ENCODE assay signal across 23 cellular contexts in genomic region chr5:16644301-16644889, GRCh38. TPM values are rescaled to one million over a fixed set of nuclear protein-coding genes. Genes with fewer than 3 reads are reported as not detected.
A peak's percentile ranks its signal among the peaks of the same experiment; 100 is the strongest.
DNase-seq lines count a peak whose midpoint lies in the region; ATAC-seq and TF ChIP-seq lines count a peak whose summit lies in the region.
"Had no signal": no experiment of that assay in that cellular context is flagged by ENCODE, and none has a peak within 500 bp of the region (broad histone marks: within the 10 kb centered on the region; RNA-seq: fewer than 3 reads in every experiment).

No MANE protein-coding gene starts in this region.

- H2BK120ac ChIP-seq in neuronal stem cell (ENCODE audit: low read depth, low read length), result peak overlapping the region; percentile 81

- H4K91ac ChIP-seq in neuronal stem cell (ENCODE audit: low read depth, low read length, poor library complexity), result no peak overlapping the region

- ATAC-seq in activated naive CD8-positive, alpha-beta T cell treated with anti-CD3 and anti-CD28 coated beads, Interleukin-2, amount 50 U/mL, for 24 hours, result no peak
- peak; percentile 51 for ATAC-seq in activated CD8-positive, alpha-beta T cell treated with anti-CD3 and anti-CD28 coated beads, Interleukin-2, amount 10 ng/mL, durations not matched to agents 7 days and 5 days
- no peak for ATAC-seq in aorta (ENCODE audit: low FRiP score)

- H3K23ac ChIP-seq in neuronal stem cell (ENCODE audit: low read depth, low read length, poor library complexity), result no peak overlapping the region

- no peak overlapping the region for H2AK5ac ChIP-seq in neuronal stem cell (ENCODE audit: low read depth, low read length)

- H2BK12ac ChIP-seq in neuronal stem cell (ENCODE audit: low read length), result no peak overlapping the region

- no peak for TF ChIP-seq POLR2A in sigmoid colon (IDR thresholded peaks at IDR 0.05)

- H3K18ac ChIP-seq in neuronal stem cell (ENCODE audit: low read length), result no peak overlapping the region

- H3K4ac ChIP-seq in neuronal stem cell (ENCODE audit: low read length), result no peak overlapping the region

- no peak overlapping the region for H3K14ac ChIP-seq in neuronal stem cell (ENCODE audit: low read length)

- peaks cover 2% of the 10 kb centered on the region for H3K36me3 Mint-ChIP-seq in activated CD4-positive, alpha-beta T cell treated with anti-CD3 and anti-CD28 coated beads, Interleukin-2, amount 10 ng/mL, durations not matched to agents 24 days and 14 days (ENCODE audit: low read depth)
- peaks cover 8% of the 10 kb centered on the region for H3K36me3 Mint-ChIP-seq in activated naive CD8-positive, alpha-beta T cell
- no peaks in the 10 kb centered on the region for H3K36me3 Mint-ChIP-seq in activated naive CD8-positive, alpha-beta T cell treated with anti-CD3 and anti-CD28 coated beads, Interleukin-2, amount 50 U/mL, for 24 hours (ENCODE audit: low read depth)
- H3K36me3 Mint-ChIP-seq in activated CD8-positive, alpha-beta T cell treated with anti-CD3 and anti-CD28 coated beads, Interleukin-2, amount 10 ng/mL, durations not matched to agents 7 days and 5 days (ENCODE audit: low read depth), result no peaks in the 10 kb centered on the region

- H3K9me3 Mint-ChIP-seq in activated CD4-positive, alpha-beta T cell treated with anti-CD3 and anti-CD28 coated beads, Interleukin-2, amount 10 ng/mL, durations not matched to agents 24 days and 14 days, result peaks cover 23% of the 10 kb centered on the region
- peaks cover 12% of the 10 kb centered on the region for H3K9me3 Mint-ChIP-seq in activated naive CD8-positive, alpha-beta T cell (ENCODE audit: low read depth)
- peaks cover 11% of the 10 kb centered on the region for H3K9me3 Mint-ChIP-seq in activated naive CD8-positive, alpha-beta T cell treated with anti-CD3 and anti-CD28 coated beads, Interleukin-2, amount 50 U/mL, for 24 hours
- peaks cover 4% of the 10 kb centered on the region for H3K9me3 Mint-ChIP-seq in activated CD8-positive, alpha-beta T cell treated with anti-CD3 and anti-CD28 coated beads, Interleukin-2, amount 10 ng/mL, durations not matched to agents 7 days and 5 days (ENCODE audit: insufficient read depth)

- CTCF ChIA-PET in activated CD8-positive, alpha-beta T cell treated with anti-CD3 and anti-CD28 coated beads, Interleukin-2, amount 10 ng/mL, durations not matched to agents 7 days and 5 days (lab: Charles Lee), result interaction anchor here (0.6 to 1.0 kb wide), 2 partner anchors 14 to 22 kb away, joined by 3 read pairs; no protein-coding TSS in a partner anchor

- H2BK15ac ChIP-seq in neuronal stem cell (ENCODE audit: low read length), result no peak overlapping the region

- H2BK5ac ChIP-seq in neuronal stem cell (ENCODE audit: low read length), result no peak overlapping the region

- no CpG with 5 or more reads among the region's 11 CpGs for WGBS in neuronal stem cell (ENCODE audit: extremely low coverage in 2 of 2, insufficient read length in 2 of 2, insufficient replicate concordance in 1 of 2), 2 donors
- 87 to 93% methylated on average over 11 of the region's 11 CpGs for WGBS in sigmoid colon, 2 donors
- WGBS in aorta, 2 donors, result 84 to 90% methylated on average over 11 of the region's 11 CpGs

- no peak for TF ChIP-seq CTCF in sigmoid colon (IDR thresholded peaks at IDR 0.05)

- H3K4me1 Mint-ChIP-seq in activated CD4-positive, alpha-beta T cell treated with anti-CD3 and anti-CD28 coated beads, Interleukin-2, amount 10 ng/mL, durations not matched to agents 24 days and 14 days, result peaks cover 9% of the 10 kb centered on the region
- peaks cover 17% of the 10 kb centered on the region for H3K4me1 Mint-ChIP-seq in activated naive CD8-positive, alpha-beta T cell (ENCODE audit: low read depth)
- peaks cover 8% of the 10 kb centered on the region for H3K4me1 Mint-ChIP-seq in activated naive CD8-positive, alpha-beta T cell treated with anti-CD3 and anti-CD28 coated beads, Interleukin-2, amount 50 U/mL, for 24 hours
- peaks cover 7% of the 10 kb centered on the region for H3K4me1 Mint-ChIP-seq in activated CD8-positive, alpha-beta T cell treated with anti-CD3 and anti-CD28 coated beads, Interleukin-2, amount 10 ng/mL, durations not matched to agents 7 days and 5 days (ENCODE audit: low read depth)
- H3K4me1 Mint-ChIP-seq: IgD-negative memory B cell had no signal

- H3K27ac Mint-ChIP-seq in activated CD4-positive, alpha-beta T cell treated with anti-CD3 and anti-CD28 coated beads, Interleukin-2, amount 10 ng/mL, durations not matched to agents 24 days and 14 days, result no peak overlapping the region
- H3K27ac Mint-ChIP-seq in activated naive CD8-positive, alpha-beta T cell, result peak overlapping the region; percentile 82
- H3K27ac Mint-ChIP-seq in activated naive CD8-positive, alpha-beta T cell treated with anti-CD3 and anti-CD28 coated beads, Interleukin-2, amount 50 U/mL, for 24 hours, result no peak overlapping the region
- H3K27ac Mint-ChIP-seq in activated CD8-positive, alpha-beta T cell treated with anti-CD3 and anti-CD28 coated beads, Interleukin-2, amount 10 ng/mL, durations not matched to agents 7 days and 5 days, result peak overlapping the region; percentile 64
- H3K27ac Mint-ChIP-seq: IgD-negative memory B cell had no signal

- H3K4me1 ChIP-seq in neuronal stem cell (ENCODE audit: control insufficient read depth in 2 of 2, insufficient read depth in 1 of 2, low read depth in 1 of 2, low read length in 2 of 2) (peaks cover 0 to 7% of the 10 kb centered on the region in 2 donors), sigmoid colon (no peaks in the 10 kb centered on the region), aorta (ENCODE audit: control insufficient read depth in 1 of 2, insufficient read depth in 2 of 2, low read length in 2 of 2) (no peaks in the 10 kb centered on the region)

- H3K4me3 ChIP-seq in neuronal stem cell (ENCODE audit: low read length in 2 of 2) (no peak overlapping the region), sigmoid colon (no peak overlapping the region), aorta (ENCODE audit: low read length in 2 of 2) (no peak overlapping the region)

- H4K8ac ChIP-seq in neuronal stem cell (ENCODE audit: low read depth, low read length), result no peak overlapping the region

- H3K9me3 ChIP-seq in neuronal stem cell (replicated peaks in 1 of 2; ENCODE audit: control insufficient read depth in 2 of 2, insufficient read depth in 1 of 2, low read depth in 1 of 2, low read length in 2 of 2) (no peaks in the 10 kb centered on the region), sigmoid colon (no peaks in the 10 kb centered on the region), aorta (ENCODE audit: control insufficient read depth, low read length) (no peaks in the 10 kb centered on the region)

- intact Hi-C loops in activated CD4-positive, alpha-beta T cell treated with anti-CD3 and anti-CD28 coated beads, Interleukin-2, amount 10 ng/mL, durations not matched to agents 24 days and 14 days (cut with micrococcal nuclease), result no loop called here
- intact Hi-C loops in sigmoid colon (cut with DNase I), result no loop called here
- intact Hi-C loops in aorta (cut with DNase I), result no loop called here

- no peaks in the 10 kb centered on the region for H3K27me3 ChIP-seq in neuronal stem cell (ENCODE audit: control insufficient read depth in 3 of 3, insufficient read depth in 3 of 3, low read depth in 1 of 3, low read length in 3 of 3)
- H3K27me3 ChIP-seq in sigmoid colon, result no peaks in the 10 kb centered on the region
- no peaks in the 10 kb centered on the region for H3K27me3 ChIP-seq in aorta (ENCODE audit: control insufficient read depth in 1 of 2, insufficient read depth in 2 of 2, low read length in 1 of 2)

- H3K27ac ChIP-seq in neuronal stem cell (replicated peaks; ENCODE audit: low read length) (no peak overlapping the region), sigmoid colon (no peak overlapping the region), aorta (ENCODE audit: low read depth in 1 of 2, low read length in 2 of 2) (no peak overlapping the region)
- H3K27ac ChIP-seq: C4-2B, RWPE1 had no signal

- peak; percentile 66 for DNase-seq in activated CD4-positive, alpha-beta T cell treated with anti-CD3 and anti-CD28 coated beads, Interleukin-2, amount 10 ng/mL, durations not matched to agents 24 days and 14 days
- DNase-seq in activated CD4-positive, alpha-beta T cell treated with anti-CD3 and anti-CD28 coated beads for 48 hours, result no peak
- DNase-seq in activated naive CD8-positive, alpha-beta T cell treated with anti-CD3 and anti-CD28 coated beads, Interleukin-2, amount 50 U/mL, for 24 hours, result no peak
- DNase-seq in activated CD8-positive, alpha-beta T cell treated with anti-CD3 and anti-CD28 coated beads, Interleukin-2, amount 10 ng/mL, durations not matched to agents 7 days and 5 days, result peak; percentile 30
- DNase-seq in neuronal stem cell (ENCODE audit: low spot score), result no peak
- no peak for DNase-seq in sigmoid colon
- no peak for DNase-seq in aorta
- DNase-seq: 8988T; EL; H7; Kasumi-1; NCI-H1694; NCI-H2081; NCI-H2171; NCI-H345; NCI-H524; NCI-H774; NK-92 treated with Interleukin-12 subunit alpha and Interleukin-12 subunit beta, amount 100 ng/mL, for 24 hours; SHP77 treated with DMSO at 0.1 percent for 48 hours had no signal

- no peak for TF ChIP-seq EP300 in sigmoid colon (IDR thresholded peaks at IDR 0.05)

- no peak overlapping the region for H2AFZ ChIP-seq in neuronal stem cell (ENCODE audit: low read length)

- H3K79me1 ChIP-seq in neuronal stem cell (ENCODE audit: low read depth, low read length), result no peaks in the 10 kb centered on the region

- H3K27me3 Mint-ChIP-seq in activated CD4-positive, alpha-beta T cell treated with anti-CD3 and anti-CD28 coated beads, Interleukin-2, amount 10 ng/mL, durations not matched to agents 24 days and 14 days, result peaks cover under 1% of the 10 kb centered on the region
- H3K27me3 Mint-ChIP-seq in activated naive CD8-positive, alpha-beta T cell, result no peaks in the 10 kb centered on the region
- H3K27me3 Mint-ChIP-seq in activated naive CD8-positive, alpha-beta T cell treated with anti-CD3 and anti-CD28 coated beads, Interleukin-2, amount 50 U/mL, for 24 hours, result no peaks in the 10 kb centered on the region
- H3K27me3 Mint-ChIP-seq in activated CD8-positive, alpha-beta T cell treated with anti-CD3 and anti-CD28 coated beads, Interleukin-2, amount 10 ng/mL, durations not matched to agents 7 days and 5 days (ENCODE audit: low read depth), result no peaks in the 10 kb centered on the region

- POLR2A ChIA-PET in activated CD8-positive, alpha-beta T cell treated with anti-CD3 and anti-CD28 coated beads, Interleukin-2, amount 10 ng/mL, durations not matched to agents 7 days and 5 days (lab: Charles Lee), result no interaction called here

- H3K36me3 ChIP-seq in neuronal stem cell (replicated peaks in 1 of 2; ENCODE audit: control insufficient read depth in 2 of 2, insufficient read depth in 2 of 2, low read length in 2 of 2) (no peaks in the 10 kb centered on the region), sigmoid colon (no peaks in the 10 kb centered on the region), aorta (ENCODE audit: control insufficient read depth in 1 of 2, insufficient read depth in 2 of 2, low read length in 1 of 2) (no peaks in the 10 kb centered on the region)

- no peak overlapping the region for H3K4me2 ChIP-seq in neuronal stem cell (ENCODE audit: insufficient read depth, low read length, poor library complexity, severe bottlenecking)

- no peak overlapping the region for H3K9ac ChIP-seq in neuronal stem cell (ENCODE audit: low read depth, low read length, poor library complexity)

- H3K4me3 Mint-ChIP-seq in activated CD4-positive, alpha-beta T cell treated with anti-CD3 and anti-CD28 coated beads, Interleukin-2, amount 10 ng/mL, durations not matched to agents 24 days and 14 days, result peak overlapping the region; percentile 44
- H3K4me3 Mint-ChIP-seq in activated naive CD8-positive, alpha-beta T cell, result peak overlapping the region; percentile 78
- H3K4me3 Mint-ChIP-seq in activated naive CD8-positive, alpha-beta T cell treated with anti-CD3 and anti-CD28 coated beads, Interleukin-2, amount 50 U/mL, for 24 hours, result no peak overlapping the region
- H3K4me3 Mint-ChIP-seq in activated CD8-positive, alpha-beta T cell treated with anti-CD3 and anti-CD28 coated beads, Interleukin-2, amount 10 ng/mL, durations not matched to agents 7 days and 5 days, result no peak overlapping the region
- H3K4me3 Mint-ChIP-seq: IgD-negative memory B cell had no signal

RNA-seq across cellular contexts. Expression of gene RETREG1, which starts 27.6 kb away (rescaled TPM):
- total RNA-seq in activated CD4-positive, alpha-beta T cell treated with anti-CD3 and anti-CD28 coated beads, Interleukin-2, amount 10 ng/mL, durations not matched to agents 24 days and 14 days, result 21.1 and 21.5 TPM in 2 replicates
- total RNA-seq in activated CD8-positive, alpha-beta T cell treated with anti-CD3 and anti-CD28 coated beads, Interleukin-2, amount 10 ng/mL, durations not matched to agents 7 days and 5 days, result 10 to 100 TPM; 47.1 to 51.8 TPM
- polyA plus RNA-seq in neuronal stem cell (2013, experiment 1 of 2), result 1.6 TPM
- 1.9 TPM for polyA plus RNA-seq in neuronal stem cell (2013, experiment 2 of 2)
- 10 to 100 TPM; 10.8 to 14.6 (median 12.6) TPM for total RNA-seq in sigmoid colon
- polyA plus RNA-seq in sigmoid colon, result 10 to 100 TPM; 15.0 to 21.2 (median 16.2) TPM
- total RNA-seq in aorta, result 1 to 10 TPM; 6.5 to 9.7 TPM
- 1 to 10 TPM in 1 of 2 donors, under 1 TPM in 1; 0.56 to 1.8 TPM for polyA plus RNA-seq in aorta

Comparison
In these comparisons a context has a peak if more than half of its experiments do, and no peak if none do; other contexts are left out.
1. DNase-seq: peak in activated CD4-positive, alpha-beta T cell treated with anti-CD3 and anti-CD28 coated beads, Interleukin-2, amount 10 ng/mL, durations not matched to agents 24 days and 14 days (single experiment) and activated CD8-positive, alpha-beta T cell treated with anti-CD3 and anti-CD28 coated beads, Interleukin-2, amount 10 ng/mL, durations not matched to agents 7 days and 5 days (single experiment); none in activated CD4-positive, alpha-beta T cell treated with anti-CD3 and anti-CD28 coated beads for 48 hours (single experiment), activated naive CD8-positive, alpha-beta T cell treated with anti-CD3 and anti-CD28 coated beads, Interleukin-2, amount 50 U/mL, for 24 hours (single experiment), neuronal stem cell (single experiment), sigmoid colon (single experiment) and aorta (0 of 2).
2. H3K27ac Mint-ChIP-seq: peak in activated naive CD8-positive, alpha-beta T cell (single experiment) and activated CD8-positive, alpha-beta T cell treated with anti-CD3 and anti-CD28 coated beads, Interleukin-2, amount 10 ng/mL, durations not matched to agents 7 days and 5 days (single experiment); none in activated CD4-positive, alpha-beta T cell treated with anti-CD3 and anti-CD28 coated beads, Interleukin-2, amount 10 ng/mL, durations not matched to agents 24 days and 14 days (single experiment) and activated naive CD8-positive, alpha-beta T cell treated with anti-CD3 and anti-CD28 coated beads, Interleukin-2, amount 50 U/mL, for 24 hours (single experiment).
3. H3K4me3 Mint-ChIP-seq: peak in activated CD4-positive, alpha-beta T cell treated with anti-CD3 and anti-CD28 coated beads, Interleukin-2, amount 10 ng/mL, durations not matched to agents 24 days and 14 days (single experiment) and activated naive CD8-positive, alpha-beta T cell (single experiment); none in activated naive CD8-positive, alpha-beta T cell treated with anti-CD3 and anti-CD28 coated beads, Interleukin-2, amount 50 U/mL, for 24 hours (single experiment) and activated CD8-positive, alpha-beta T cell treated with anti-CD3 and anti-CD28 coated beads, Interleukin-2, amount 10 ng/mL, durations not matched to agents 7 days and 5 days (single experiment).